Comparison of ENCODE assay signal across 25 cellular contexts in the genomic region with DNA sequence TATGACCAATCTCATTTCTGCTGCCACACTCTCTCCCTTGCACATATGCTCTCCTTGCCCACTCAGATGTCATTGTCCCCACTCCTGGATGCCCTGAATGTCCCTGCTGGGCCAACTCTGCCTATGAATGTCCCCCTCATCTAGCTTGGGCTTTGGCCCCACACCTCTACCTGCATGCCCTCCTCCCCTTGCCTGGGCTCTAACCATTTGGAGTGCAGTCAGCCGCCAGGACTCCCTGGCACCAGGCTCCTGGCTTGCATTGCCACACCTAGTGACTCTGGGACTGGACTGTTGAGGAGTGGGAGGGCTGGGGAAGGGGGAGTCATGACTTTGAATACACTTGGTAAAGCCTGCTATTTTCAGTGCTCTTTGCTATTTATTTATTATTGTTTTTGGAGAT. TPM values are rescaled to one million over a fixed set of nuclear protein-coding genes. Genes with fewer than 3 reads are reported as not detected.
DNase-seq lines count a peak whose midpoint lies in the region; ATAC-seq and TF ChIP-seq lines count a peak whose summit lies in the region.
"Had no signal": no experiment of that assay in that cellular context is flagged by ENCODE, and none has a peak within 500 bp of the region (broad histone marks: within the 10 kb centered on the region; RNA-seq: fewer than 3 reads in every experiment).

No MANE protein-coding gene starts in this region.

- H3K27ac Mint-ChIP-seq in natural killer cell = peak overlapping the region; percentile 1 to 47
- no peak overlapping the region for H3K27ac Mint-ChIP-seq in natural killer cell treated with Interleukin-12 subunit alpha and Interleukin-12 subunit beta and Interleukin-15 and Interleukin-18, amount 100 ng/mL, for 72 hours
- H3K27ac Mint-ChIP-seq in T-cell = peak overlapping the region; percentile 24 to 41
- peak overlapping the region; percentile 16 for H3K27ac Mint-ChIP-seq in endodermal cell
- H3K27ac Mint-ChIP-seq in stimulated activated naive B cell treated with anti-CD40 and anti-IgM and Interleukin-4, amounts not matched to agents 10 μg/mL and 1 μg/mL and 100 μg/mL, for 72 hours = peak overlapping the region; percentile 11

- H3K36me3 Mint-ChIP-seq in natural killer cell (peaks cover 10% of the 10 kb centered on the region), T-cell (peaks cover 64% of the 10 kb centered on the region), endodermal cell (ENCODE audit: low read depth) (peaks cover 90% of the 10 kb centered on the region)
- H3K36me3 Mint-ChIP-seq in natural killer cell treated with Interleukin-12 subunit alpha and Interleukin-12 subunit beta and Interleukin-15 and Interleukin-18, amount 100 ng/mL, for 72 hours = peaks cover 34% of the 10 kb centered on the region
- peaks cover 46 to 68% of the 10 kb centered on the region in 2 donors for H3K36me3 Mint-ChIP-seq in stimulated activated naive B cell treated with anti-CD40 and anti-IgM and Interleukin-4, amounts not matched to agents 10 μg/mL and 1 μg/mL and 100 μg/mL, for 72 hours

- H3K4me1 ChIP-seq in endodermal cell (ENCODE audit: control insufficient read depth, insufficient read depth, low read length) (no peaks in the 10 kb centered on the region), BE2C (no peaks in the 10 kb centered on the region)
- H3K4me1 ChIP-seq: ascending aorta, gastroesophageal sphincter, tibial nerve had no signal

- TF ChIP-seq CTCF in natural killer cell (IDR thresholded peaks at IDR 0.05) (no peak), endodermal cell (conservative IDR thresholded peaks at IDR 0.05) (no peak), BE2C (IDR thresholded peaks at IDR 0.05; ENCODE audit: low read depth, low read length) (no peak)

- CTCF ChIA-PET in T-cell (lab: Charles Lee) = no interaction called here

- H3K9me3 Mint-ChIP-seq in natural killer cell = no peaks in the 10 kb centered on the region
- H3K9me3 Mint-ChIP-seq in natural killer cell treated with Interleukin-12 subunit alpha and Interleukin-12 subunit beta and Interleukin-15 and Interleukin-18, amount 100 ng/mL, for 72 hours = no peaks in the 10 kb centered on the region
- no peaks in the 10 kb centered on the region for H3K9me3 Mint-ChIP-seq in T-cell
- no peaks in the 10 kb centered on the region for H3K9me3 Mint-ChIP-seq in endodermal cell
- no peaks in the 10 kb centered on the region for H3K9me3 Mint-ChIP-seq in stimulated activated naive B cell treated with anti-CD40 and anti-IgM and Interleukin-4, amounts not matched to agents 10 μg/mL and 1 μg/mL and 100 μg/mL, for 72 hours

- H3K9me3 ChIP-seq in endodermal cell (ENCODE audit: control insufficient read depth, low read length) (no peaks in the 10 kb centered on the region), BE2C (no peaks in the 10 kb centered on the region)
- H3K9me3 ChIP-seq: ascending aorta, gastroesophageal sphincter, stomach, tibial nerve had no signal

- ATAC-seq in natural killer cell = no peak
- ATAC-seq in natural killer cell treated with Interleukin-12 subunit alpha and Interleukin-12 subunit beta and Interleukin-15 and Interleukin-18, amount 100 ng/mL, for 72 hours = no peak
- ATAC-seq in T-cell (replicated peaks in 1 of 4) = no peak
- no peak for ATAC-seq in stimulated activated naive B cell treated with anti-CD40 and anti-IgM and Interleukin-4, amounts not matched to agents 10 μg/mL and 1 μg/mL and 100 μg/mL, for 72 hours (replicated peaks)
- no peak for ATAC-seq in GM21825 (IDR thresholded peaks at IDR 0.05; ENCODE audit: unreplicated experiment)
- ATAC-seq: gastroesophageal sphincter, GM12878 had no signal

- intact Hi-C loops in natural killer cell (cut with micrococcal nuclease) = no loop called here
- intact Hi-C loops in posterior cingulate gyrus (cut with DNase I) = no loop called here

- WGBS in endodermal cell (ENCODE audit: insufficient coverage in 1 of 2, insufficient read length in 1 of 2), 2 experiments = 96% methylated on average over 1 of the region's 1 CpG; no CpG with 5 or more reads in 1 of the 2 experiments

- H3K4me1 Mint-ChIP-seq in natural killer cell (peaks cover 5 to 16% of the 10 kb centered on the region in 2 donors), T-cell (peaks cover 5 to 10% (median 7%) of the 10 kb centered on the region in 3 donors), endodermal cell (no peaks in the 10 kb centered on the region)
- peaks cover 0 to 10% of the 10 kb centered on the region in 2 donors for H3K4me1 Mint-ChIP-seq in natural killer cell treated with Interleukin-12 subunit alpha and Interleukin-12 subunit beta and Interleukin-15 and Interleukin-18, amount 100 ng/mL, for 72 hours (ENCODE audit: low read depth in 2 of 2)
- peaks cover 0 to 18% of the 10 kb centered on the region in 2 donors for H3K4me1 Mint-ChIP-seq in stimulated activated naive B cell treated with anti-CD40 and anti-IgM and Interleukin-4, amounts not matched to agents 10 μg/mL and 1 μg/mL and 100 μg/mL, for 72 hours

- H3K27me3 Mint-ChIP-seq in natural killer cell (ENCODE audit: low read depth in 2 of 2) (no peaks in the 10 kb centered on the region), T-cell (no peaks in the 10 kb centered on the region), endodermal cell (ENCODE audit: insufficient read depth) (no peaks in the 10 kb centered on the region)
- H3K27me3 Mint-ChIP-seq in natural killer cell treated with Interleukin-12 subunit alpha and Interleukin-12 subunit beta and Interleukin-15 and Interleukin-18, amount 100 ng/mL, for 72 hours = no peaks in the 10 kb centered on the region
- H3K27me3 Mint-ChIP-seq in stimulated activated naive B cell treated with anti-CD40 and anti-IgM and Interleukin-4, amounts not matched to agents 10 μg/mL and 1 μg/mL and 100 μg/mL, for 72 hours = no peaks in the 10 kb centered on the region

- H3K4me3 Mint-ChIP-seq in natural killer cell = no peak overlapping the region
- H3K4me3 Mint-ChIP-seq in natural killer cell treated with Interleukin-12 subunit alpha and Interleukin-12 subunit beta and Interleukin-15 and Interleukin-18, amount 100 ng/mL, for 72 hours = no peak overlapping the region
- H3K4me3 Mint-ChIP-seq in T-cell = no peak overlapping the region
- no peak overlapping the region for H3K4me3 Mint-ChIP-seq in endodermal cell
- no peak overlapping the region for H3K4me3 Mint-ChIP-seq in stimulated activated naive B cell treated with anti-CD40 and anti-IgM and Interleukin-4, amounts not matched to agents 10 μg/mL and 1 μg/mL and 100 μg/mL, for 72 hours

- H3K27ac ChIP-seq in endodermal cell (ENCODE audit: low read depth, low read length) = no peak overlapping the region
- H3K27ac ChIP-seq: ascending aorta, gastroesophageal sphincter, GM23248, stomach, tibial nerve had no signal

- H3K36me3 ChIP-seq in endodermal cell (ENCODE audit: control insufficient read depth, insufficient read depth, low read length) = peaks cover 98% of the 10 kb centered on the region
- peaks cover 91% of the 10 kb centered on the region for H3K36me3 ChIP-seq in BE2C

- no peak for DNase-seq in natural killer cell
- DNase-seq in natural killer cell treated with Interleukin-12 subunit alpha and Interleukin-12 subunit beta and Interleukin-15 and Interleukin-18, amount 100 ng/mL, for 72 hours (ENCODE audit: low spot score) = no peak
- DNase-seq in T-cell = no peak
- DNase-seq in endodermal cell = no peak
- DNase-seq in stimulated activated naive B cell treated with anti-CD40 and anti-IgM and Interleukin-4, amounts not matched to agents 10 μg/mL and 1 μg/mL and 100 μg/mL, for 72 hours = no peak
- no peak for DNase-seq in BE2C
- no peak for DNase-seq in posterior cingulate gyrus
- DNase-seq: activated CD4-positive, alpha-beta T cell treated with anti-CD3 and anti-CD28 coated beads for 48 hours; activated CD8-positive, alpha-beta memory T cell treated with anti-CD3 and anti-CD28 coated beads, Interleukin-2, amount 50 U/mL, for 4 hours; activated naive CD4-positive, alpha-beta T cell treated with Interleukin-2 at 50 U/mL for 16 hours; DMS79 treated with DMSO at 0.1 percent for 48 hours; effector memory CD4-positive, alpha-beta T cell; GM23248; NCI-H1092 treated with DMSO at 0.1 percent for 48 hours; NCI-H2029; NCI-H226; NCI-H82; nucleus accumbens; stimulated activated CD4-positive, alpha-beta T cell treated with anti-CD3 and anti-CD28 coated beads, Interleukin-4, amount 100 ng/mL, for 24 hours; stomach had no signal

- H3K27me3 ChIP-seq in endodermal cell (ENCODE audit: control insufficient read depth, insufficient read depth, low read length, poor library complexity, severe bottlenecking) (no peaks in the 10 kb centered on the region), BE2C (no peaks in the 10 kb centered on the region)
- H3K27me3 ChIP-seq: ascending aorta, gastroesophageal sphincter, stomach, tibial nerve had no signal

- H3K4me3 ChIP-seq in endodermal cell (ENCODE audit: low read length) (no peak overlapping the region), BE2C (ENCODE audit: low read depth, low read length) (no peak overlapping the region)
- H3K4me3 ChIP-seq: ascending aorta, gastroesophageal sphincter, GM12878, GM23248, stomach, tibial nerve had no signal

- no peak overlapping the region for H3K9ac ChIP-seq in endodermal cell (ENCODE audit: extremely low read depth, low read length, poor library complexity, severe bottlenecking)
- H3K9ac ChIP-seq: GM23248 had no signal

- POLR2A ChIA-PET in T-cell (lab: Charles Lee) = no interaction called here

RNA-seq across cellular contexts. Expression of a gene that starts 41.6 kb away (rescaled TPM):
- total RNA-seq in natural killer cell (10 to 100 TPM; 35.5 to 38.8 (median 36.3) TPM), T-cell (10 to 100 TPM; 45.3 to 74.4 (median 56.9) TPM), endodermal cell (10 to 100 TPM; 42.3 to 53.8 TPM)
- 10 to 100 TPM; 30.5 to 53.4 TPM for total RNA-seq in natural killer cell treated with Interleukin-12 subunit alpha and Interleukin-12 subunit beta and Interleukin-15 and Interleukin-18, amount 100 ng/mL, for 72 hours
- 42.0 TPM for polyA plus RNA-seq in endodermal cell (2013, experiment 1 of 2)
- 35.6 TPM for polyA plus RNA-seq in endodermal cell (2013, experiment 2 of 2)
- polyA plus RNA-seq in BE2C (2012; ENCODE audit: insufficient read depth, insufficient read length, low read depth) = 45.4 TPM

Comparison
In these comparisons a context has a peak if more than half of its experiments do, and no peak if none do; other contexts are left out.
1. H3K27ac Mint-ChIP-seq: peak in natural killer cell (2 of 2), T-cell (2 of 2), endodermal cell (single experiment) and stimulated activated naive B cell treated with anti-CD40 and anti-IgM and Interleukin-4, amounts not matched to agents 10 μg/mL and 1 μg/mL and 100 μg/mL, for 72 hours (single experiment); none in natural killer cell treated with Interleukin-12 subunit alpha and Interleukin-12 subunit beta and Interleukin-15 and Interleukin-18, amount 100 ng/mL, for 72 hours (0 of 2).